Comparison of ENCODE assay signal across 19 cellular contexts in genomic region chr6:142773859-142774258, GRCh38.
A peak's percentile ranks its signal among the peaks of the same experiment; 100 is the strongest.
DNase-seq lines count a peak whose midpoint lies in the region; ATAC-seq and TF ChIP-seq lines count a peak whose summit lies in the region.
"Had no signal": no experiment of that assay in that cellular context is flagged by ENCODE, and none has a peak within 500 bp of the region (broad histone marks: within the 10 kb centered on the region; RNA-seq: fewer than 3 reads in every experiment).

No MANE protein-coding gene starts in this region.

- TF ChIP-seq CTCF in testis (IDR thresholded peaks at IDR 0.05), result no peak

- H3K27ac ChIP-seq in KOPT-K1 (ENCODE audit: low read depth, low read length, poor library complexity, severe bottlenecking) (peak overlapping the region; percentile 43), mucosa of rectum (ENCODE audit: low read depth in 2 of 2, low read length in 2 of 2) (peak overlapping the region; percentile 18 to 35), testis (no peak overlapping the region)
- H3K27ac ChIP-seq: body of pancreas, psoas muscle, tibial artery had no signal

- H3K27ac Mint-ChIP-seq in activated CD4-positive, alpha-beta T cell treated with anti-CD3 and anti-CD28 coated beads, Interleukin-2, amount 10 ng/mL, durations not matched to agents 24 days and 14 days, result peak overlapping the region; percentile 79
- H3K27ac Mint-ChIP-seq in activated CD8-positive, alpha-beta T cell treated with anti-CD3 and anti-CD28 coated beads, Interleukin-2, amount 10 ng/mL, durations not matched to agents 7 days and 5 days, result peak overlapping the region; percentile 2

- no peaks in the 10 kb centered on the region for H3K27me3 Mint-ChIP-seq in activated CD4-positive, alpha-beta T cell treated with anti-CD3 and anti-CD28 coated beads, Interleukin-2, amount 10 ng/mL, durations not matched to agents 24 days and 14 days
- no peaks in the 10 kb centered on the region for H3K27me3 Mint-ChIP-seq in activated CD8-positive, alpha-beta T cell treated with anti-CD3 and anti-CD28 coated beads, Interleukin-2, amount 10 ng/mL, durations not matched to agents 7 days and 5 days (ENCODE audit: low read depth)

- CTCF ChIA-PET in activated CD8-positive, alpha-beta T cell treated with anti-CD3 and anti-CD28 coated beads, Interleukin-2, amount 10 ng/mL, durations not matched to agents 7 days and 5 days (lab: Charles Lee), result interaction anchor here (2.4 kb wide), 1 partner anchor 16 kb away, joined by 7 read pairs; no protein-coding TSS in a partner anchor

- H3K4me3 ChIP-seq in mucosa of rectum (ENCODE audit: low read length in 2 of 2), result no peak overlapping the region
- no peak overlapping the region for H3K4me3 ChIP-seq in testis
- H3K4me3 ChIP-seq: body of pancreas, psoas muscle, spleen, tibial artery had no signal

- H3K27me3 ChIP-seq in mucosa of rectum (ENCODE audit: control insufficient read depth in 2 of 2, insufficient read depth in 2 of 2, low read length in 2 of 2) (no peaks in the 10 kb centered on the region), testis (no peaks in the 10 kb centered on the region)
- H3K27me3 ChIP-seq: body of pancreas, spleen, tibial artery had no signal

- H3K4me1 Mint-ChIP-seq in activated CD4-positive, alpha-beta T cell treated with anti-CD3 and anti-CD28 coated beads, Interleukin-2, amount 10 ng/mL, durations not matched to agents 24 days and 14 days, result peaks cover 27% of the 10 kb centered on the region
- peaks cover 13% of the 10 kb centered on the region for H3K4me1 Mint-ChIP-seq in activated CD8-positive, alpha-beta T cell treated with anti-CD3 and anti-CD28 coated beads, Interleukin-2, amount 10 ng/mL, durations not matched to agents 7 days and 5 days (ENCODE audit: low read depth)

- WGBS in testis, 2 donors, result 84 to 94% methylated on average over 3 of the region's 3 CpGs

- H3K9ac ChIP-seq in mucosa of rectum (ENCODE audit: low read depth in 1 of 2, low read length in 2 of 2), result no peak overlapping the region
- H3K9ac ChIP-seq: SK-N-SH had no signal

- peak; percentile 68 for DNase-seq in activated CD4-positive, alpha-beta T cell treated with anti-CD3 and anti-CD28 coated beads, Interleukin-2, amount 10 ng/mL, durations not matched to agents 24 days and 14 days
- DNase-seq in activated CD4-positive, alpha-beta T cell treated with anti-CD3 and anti-CD28 coated beads, Interleukin-2, amount 50 U/mL, for 4 hours, result no peak
- no peak for DNase-seq in activated CD8-positive, alpha-beta T cell treated with anti-CD3 and anti-CD28 coated beads, Interleukin-2, amount 10 ng/mL, durations not matched to agents 7 days and 5 days
- DNase-seq in mucosa of gallbladder (ENCODE audit: low spot score) (no peak), testis (no peak), COR-L47 (lab: John Stamatoyannopoulos, UW) (no peak)
- DNase-seq: activated gamma-delta T cell; body of pancreas; cortex of kidney; foreskin melanocyte; NCI-H1694 treated with DMSO at 0.1 percent for 48 hours; NCI-H446 treated with DMSO at 0.1 percent for 48 hours; NK-92 treated with Interleukin-12 subunit alpha and Interleukin-12 subunit beta, amount 100 ng/mL, for 24 hours; psoas muscle; SK-N-SH; spleen; tibial artery had no signal

- H3K4me1 ChIP-seq in mucosa of rectum (ENCODE audit: control insufficient read depth in 2 of 2, insufficient read depth in 2 of 2, low read length in 2 of 2), result peaks cover 5 to 7% of the 10 kb centered on the region in 2 donors
- H3K4me1 ChIP-seq in testis, result no peaks in the 10 kb centered on the region
- H3K4me1 ChIP-seq: body of pancreas, psoas muscle, tibial artery had no signal

- H3K36me3 Mint-ChIP-seq in activated CD4-positive, alpha-beta T cell treated with anti-CD3 and anti-CD28 coated beads, Interleukin-2, amount 10 ng/mL, durations not matched to agents 24 days and 14 days (ENCODE audit: low read depth), result peaks cover 61% of the 10 kb centered on the region
- H3K36me3 Mint-ChIP-seq in activated CD8-positive, alpha-beta T cell treated with anti-CD3 and anti-CD28 coated beads, Interleukin-2, amount 10 ng/mL, durations not matched to agents 7 days and 5 days (ENCODE audit: low read depth), result peaks cover 63% of the 10 kb centered on the region

- ATAC-seq in activated CD8-positive, alpha-beta T cell treated with anti-CD3 and anti-CD28 coated beads, Interleukin-2, amount 10 ng/mL, durations not matched to agents 7 days and 5 days, result peak; percentile 51
- ATAC-seq: body of pancreas had no signal

- no peak for TF ChIP-seq POLR2A in testis (IDR thresholded peaks at IDR 0.05)

- H3K36me3 ChIP-seq in KOPT-K1 (ENCODE audit: insufficient read depth, low read length), result peaks cover 61% of the 10 kb centered on the region
- H3K36me3 ChIP-seq in mucosa of rectum (ENCODE audit: control insufficient read depth in 2 of 2, insufficient read depth in 2 of 2, low read length in 2 of 2), result peaks cover 7 to 23% of the 10 kb centered on the region in 2 donors
- H3K36me3 ChIP-seq in testis (ENCODE audit: low read depth, missing control alignments), result no peaks in the 10 kb centered on the region

- H3K4me3 Mint-ChIP-seq in activated CD4-positive, alpha-beta T cell treated with anti-CD3 and anti-CD28 coated beads, Interleukin-2, amount 10 ng/mL, durations not matched to agents 24 days and 14 days, result peak overlapping the region; percentile 22
- no peak overlapping the region for H3K4me3 Mint-ChIP-seq in activated CD8-positive, alpha-beta T cell treated with anti-CD3 and anti-CD28 coated beads, Interleukin-2, amount 10 ng/mL, durations not matched to agents 7 days and 5 days

- H3K9me3 ChIP-seq in KOPT-K1 (ENCODE audit: insufficient read depth, low read length, poor library complexity, severe bottlenecking), result no peaks in the 10 kb centered on the region
- no peaks in the 10 kb centered on the region for H3K9me3 ChIP-seq in mucosa of rectum (ENCODE audit: control insufficient read depth in 2 of 2, low read length in 2 of 2)
- H3K9me3 ChIP-seq in testis, result no peaks in the 10 kb centered on the region
- H3K9me3 ChIP-seq: body of pancreas, psoas muscle, SK-N-SH, spleen, tibial artery had no signal

- intact Hi-C loops in activated CD4-positive, alpha-beta T cell treated with anti-CD3 and anti-CD28 coated beads, Interleukin-2, amount 10 ng/mL, durations not matched to agents 24 days and 14 days (cut with micrococcal nuclease), result loop anchor here (2.0 kb wide), 1 partner anchor 29 kb away; no protein-coding TSS in a partner anchor
- intact Hi-C loops in testis (cut with DNase I; ENCODE audit: low total_unique reads), result no loop called here

- H3K9me3 Mint-ChIP-seq in activated CD4-positive, alpha-beta T cell treated with anti-CD3 and anti-CD28 coated beads, Interleukin-2, amount 10 ng/mL, durations not matched to agents 24 days and 14 days, result peaks cover 9% of the 10 kb centered on the region
- no peaks in the 10 kb centered on the region for H3K9me3 Mint-ChIP-seq in activated CD8-positive, alpha-beta T cell treated with anti-CD3 and anti-CD28 coated beads, Interleukin-2, amount 10 ng/mL, durations not matched to agents 7 days and 5 days (ENCODE audit: insufficient read depth)

- POLR2A ChIA-PET in activated CD8-positive, alpha-beta T cell treated with anti-CD3 and anti-CD28 coated beads, Interleukin-2, amount 10 ng/mL, durations not matched to agents 7 days and 5 days (lab: Charles Lee), result no interaction called here

Comparison
In these comparisons a context has a peak if more than half of its experiments do, and no peak if none do; other contexts are left out.
1. H3K27ac ChIP-seq: peak in KOPT-K1 (single experiment) and mucosa of rectum (2 of 2); none in testis (0 of 2).